ENCODE assay signal across 1 cellular context in genomic region chr2:169661263-169661662, GRCh38.
TF ChIP-seq lines count a peak whose summit lies in the region.

No MANE protein-coding gene starts in this region.

TF ChIP-seq in HepG2, 621 proteins besides CTCF, POLR2A, EP300 and RAD21:
- TF ChIP-seq POGZ (CRISPR knock-in tag; IDR thresholded peaks at IDR 0.05) (no peak), ZNF256 (CRISPR knock-in tag; conservative IDR thresholded peaks at IDR 0.05) (no peak), ZMAT3 (CRISPR knock-in tag; conservative IDR thresholded peaks at IDR 0.05) (no peak), ZFP37 (CRISPR knock-in tag; IDR thresholded peaks at IDR 0.05; ENCODE audit: borderline replicate concordance) (no peak), SCMH1 (CRISPR knock-in tag; IDR thresholded peaks at IDR 0.05; ENCODE audit: borderline replicate concordance) (no peak), EEA1 (CRISPR knock-in tag; IDR thresholded peaks at IDR 0.05; ENCODE audit: borderline replicate concordance) (no peak), GATAD2A (CRISPR knock-in tag; IDR thresholded peaks at IDR 0.05) (no peak), ZMYM4 (CRISPR knock-in tag; IDR thresholded peaks at IDR 0.05) (no peak), AHDC1 (CRISPR knock-in tag; IDR thresholded peaks at IDR 0.05; ENCODE audit: borderline replicate concordance) (no peak), NFKB2 (CRISPR knock-in tag; IDR thresholded peaks at IDR 0.05; ENCODE audit: borderline replicate concordance) (no peak), ZNF775 (CRISPR knock-in tag; IDR thresholded peaks at IDR 0.05; ENCODE audit: borderline replicate concordance) (no peak), ARID4A (CRISPR knock-in tag; IDR thresholded peaks at IDR 0.05; ENCODE audit: borderline replicate concordance) (no peak), ZNF513 (CRISPR knock-in tag; conservative IDR thresholded peaks at IDR 0.05) (no peak), TAF1 (CRISPR knock-in tag; IDR thresholded peaks at IDR 0.05) (no peak), ZNF644 (CRISPR knock-in tag; IDR thresholded peaks at IDR 0.05; ENCODE audit: low read depth) (no peak), NKX3-1 (CRISPR knock-in tag; IDR thresholded peaks at IDR 0.05) (no peak), PHF8 (CRISPR knock-in tag; IDR thresholded peaks at IDR 0.05) (no peak)
